20 cellular contexts compared by ENCODE assay signal in genomic region chr3:190272747-190273146, GRCh38. TPM values are rescaled to one million over a fixed set of nuclear protein-coding genes. Genes with fewer than 3 reads are reported as not detected.
DNase-seq lines count a peak whose midpoint lies in the region; ATAC-seq, FAIRE-seq and TF ChIP-seq lines count a peak whose summit lies in the region.
"Had no signal": no experiment of that assay in that cellular context is flagged by ENCODE, and none has a peak within 500 bp of the region (broad histone marks: within the 10 kb centered on the region; RNA-seq: fewer than 3 reads in every experiment).

No MANE protein-coding gene starts in this region.

- dilution Hi-C loops in endothelial cell of umbilical vein (cut with MboI; ENCODE audit: extremely low pct_ligation_motif_present, low sequenced_read_pairs) = no loop called here

- intact Hi-C loops in colonic mucosa (cut with DNase I) = no loop called here
- intact Hi-C loops in endothelial cell of umbilical vein (cut with micrococcal nuclease) = no loop called here

- H3K27me3 ChIP-seq in colonic mucosa = no peaks in the 10 kb centered on the region
- peaks cover 0 to 2% of the 10 kb centered on the region in 2 experiments for H3K27me3 ChIP-seq in endothelial cell of umbilical vein (ENCODE audit: control insufficient read depth in 2 of 2, insufficient read depth in 2 of 2, low read length in 2 of 2)
- H3K27me3 ChIP-seq in foreskin keratinocyte = no peaks in the 10 kb centered on the region

- H3K4me3 ChIP-seq in colonic mucosa = no peak overlapping the region
- H3K4me3 ChIP-seq in endothelial cell of umbilical vein (replicated peaks in 1 of 3; ENCODE audit: insufficient read depth in 1 of 3, low read depth in 1 of 3, low read length in 3 of 3) = no peak overlapping the region
- H3K4me3 ChIP-seq: A549 had no signal

- POLR2A ChIA-PET in endothelial cell of umbilical vein (lab: Charles Lee) = no interaction called here

- H3K9me1 ChIP-seq in endothelial cell of umbilical vein (replicated peaks; ENCODE audit: control insufficient read depth, extremely low read depth, insufficient read depth, low read length) = no peaks in the 10 kb centered on the region

- no peak overlapping the region for H3K27ac ChIP-seq in colonic mucosa
- no peak overlapping the region for H3K27ac ChIP-seq in endothelial cell of umbilical vein (ENCODE audit: insufficient read depth, low read depth, low read length)
- H3K27ac ChIP-seq in foreskin keratinocyte = no peak overlapping the region
- no peak overlapping the region for H3K27ac ChIP-seq in substantia nigra (ENCODE audit: low read depth, low read length, poor library complexity, severe bottlenecking)
- H3K27ac ChIP-seq: 22Rv1, A549 had no signal

- no TSS peak for BruUV-seq in endothelial cell of umbilical vein (replicated peaks; lab: Mats Ljungman, UMichigan)

- no peak for ATAC-seq in foreskin keratinocyte
- ATAC-seq: A549, HCT116 had no signal

- H2AFZ ChIP-seq in endothelial cell of umbilical vein (ENCODE audit: low read depth, low read length) = no peak overlapping the region

- no peak overlapping the region for H3K4me2 ChIP-seq in endothelial cell of umbilical vein (ENCODE audit: insufficient read depth, low read length)
- H3K4me2 ChIP-seq: A549 had no signal

- H3K9ac ChIP-seq in colonic mucosa (ENCODE audit: low read depth in 2 of 2, low read length in 2 of 2) (no peak overlapping the region), endothelial cell of umbilical vein (replicated peaks; ENCODE audit: extremely low read depth, insufficient read depth, low read length) (no peak overlapping the region)

- H3K4me1 ChIP-seq in colonic mucosa (no peaks in the 10 kb centered on the region), endothelial cell of umbilical vein (ENCODE audit: control insufficient read depth, extremely low read depth, insufficient read depth, low read length) (no peaks in the 10 kb centered on the region), foreskin keratinocyte (no peaks in the 10 kb centered on the region)
- H3K4me1 ChIP-seq: A549 had no signal

- CTCF ChIA-PET in endothelial cell of umbilical vein (lab: Charles Lee) = interaction anchor here (1.2 kb wide), 1 partner anchor 312 kb away, joined by 3 read pairs; no protein-coding TSS in a partner anchor

- H3K79me2 ChIP-seq in endothelial cell of umbilical vein (ENCODE audit: control insufficient read depth, insufficient read depth, low read length) = no peaks in the 10 kb centered on the region

- H4K20me1 ChIP-seq in endothelial cell of umbilical vein (replicated peaks; ENCODE audit: control insufficient read depth, extremely low read depth, insufficient read depth, low read length) = no peaks in the 10 kb centered on the region

- H3K36me3 ChIP-seq in colonic mucosa = no peaks in the 10 kb centered on the region
- no peaks in the 10 kb centered on the region for H3K36me3 ChIP-seq in endothelial cell of umbilical vein (ENCODE audit: control insufficient read depth in 2 of 2, extremely low read depth in 1 of 2, insufficient read depth in 2 of 2, low read length in 2 of 2)

- no peak for TF ChIP-seq POLR2A in endothelial cell of umbilical vein (IDR thresholded peaks at IDR 0.05; ENCODE audit: low read depth, low read length)

- FAIRE-seq in endothelial cell of umbilical vein (lab: Jason Lieb, UNC) = no peak
- FAIRE-seq: A549, D721Med had no signal

- TF ChIP-seq CTCF in colonic mucosa (IDR thresholded peaks at IDR 0.05) = no peak
- TF ChIP-seq CTCF in endothelial cell of umbilical vein (IDR thresholded peaks at IDR 0.05; ENCODE audit: extremely low read depth in 1 of 2, insufficient read depth in 1 of 2, low read depth in 1 of 2, low read length in 2 of 2) = no peak
- no peak for TF ChIP-seq CTCF in foreskin keratinocyte (conservative IDR thresholded peaks at IDR 0.05)

- DNase-seq in DMS53 (lab: John Stamatoyannopoulos, UW) (peak; percentile 1), DMS53 treated with DMSO at 0.1 percent for 48 hours (lab: John Stamatoyannopoulos, UW; ENCODE audit: unreplicated experiment) (no peak), colonic mucosa (peak; percentile 32), endothelial cell of umbilical vein (ENCODE audit: low read depth, low spot score) (no peak), lung microvascular endothelial cell (ENCODE audit: low read depth in 2 of 2) (peak; percentile 31 to 68), foreskin keratinocyte (no peak), substantia nigra (lab: John Stamatoyannopoulos, UW) (no peak)
- no peak for DNase-seq in stimulated activated CD4-positive, alpha-beta T cell treated with anti-CD3 and anti-CD28 coated beads, Interleukin-4, amount 100 ng/mL, for 4 hours
- DNase-seq: AML-193; Caco-2; CD4-positive, alpha-beta T cell; DMS79 treated with DMSO at 0.1 percent for 48 hours; GF-D8; GOT3; H7; HFFc6 had no signal

- H3K9me3 ChIP-seq in colonic mucosa (no peaks in the 10 kb centered on the region), endothelial cell of umbilical vein (replicated peaks; ENCODE audit: control insufficient read depth, insufficient read depth, low read length) (no peaks in the 10 kb centered on the region)
- H3K9me3 ChIP-seq: A549, Caco-2 had no signal

TF ChIP-seq in endothelial cell of umbilical vein, 7 proteins besides CTCF, POLR2A, EP300 and RAD21:
- TF ChIP-seq GATA2 (IDR thresholded peaks at IDR 0.05; ENCODE audit: insufficient read depth, insufficient read length, low read depth, low read length) (peak; percentile 51), POLR2AphosphoS5 (IDR thresholded peaks at IDR 0.05; ENCODE audit: insufficient read depth, low read depth, low read length) (no peak), EZH2 (IDR thresholded peaks at IDR 0.05; ENCODE audit: borderline replicate concordance, low read depth, low read length, severe bottlenecking) (no peak), FOS (IDR thresholded peaks at IDR 0.05; ENCODE audit: borderline replicate concordance, insufficient read depth, low read length) (no peak)
TF ChIP-seq in endothelial cell of umbilical vein: peak in this region for 1.

RNA-seq across cellular contexts. Expression of gene CLDN1, which starts 49.5 kb away (rescaled TPM):
- 1 to 10 TPM; 2.2 to 2.4 TPM for total RNA-seq in colonic mucosa
- total RNA-seq in endothelial cell of umbilical vein = 0.27 and 0.32 TPM in 2 replicates
- 0.16 and 0.32 TPM in 2 replicates for polyA plus RNA-seq in endothelial cell of umbilical vein
- polyA plus RNA-seq in endothelial cell of umbilical vein (2011; cell fraction: cytosol; rRNA removed) = 0.38 and 0.39 TPM in 2 replicates
- 0.43 and 0.50 TPM in 2 replicates for polyA plus RNA-seq in endothelial cell of umbilical vein (2011; cell fraction: nucleus; rRNA removed)
- polyA plus RNA-seq in endothelial cell of umbilical vein (2012) = 0.90 and 1.1 TPM in 2 replicates
- 0.45 and 0.87 TPM in 2 replicates for polyA minus RNA-seq in endothelial cell of umbilical vein
- 8.9 TPM for polyA minus RNA-seq in endothelial cell of umbilical vein (2011; cell fraction: cytosol; rRNA and poly(A)+ RNA removed)
- polyA minus RNA-seq in endothelial cell of umbilical vein (2011; cell fraction: nucleus; rRNA and poly(A)+ RNA removed) = 0.34 and 0.82 TPM in 2 replicates
- 0.20 and 0.44 TPM in 2 replicates for total RNA-seq in lung microvascular endothelial cell
- 1.9 and 5.4 TPM in 2 replicates for total RNA-seq in foreskin keratinocyte
- polyA plus RNA-seq in foreskin keratinocyte = 0.99 and 3.0 TPM in 2 replicates

Comparison
In these comparisons a context has a peak if more than half of its experiments do, and no peak if none do; other contexts are left out.
1. DNase-seq: peak in DMS53 (single experiment), colonic mucosa (single experiment) and lung microvascular endothelial cell (2 of 2); none in DMS53 treated with DMSO at 0.1 percent for 48 hours (single experiment), endothelial cell of umbilical vein (single experiment), foreskin keratinocyte (0 of 2), stimulated activated CD4-positive, alpha-beta T cell treated with anti-CD3 and anti-CD28 coated beads, Interleukin-4, amount 100 ng/mL, for 4 hours (0 of 2) and substantia nigra (0 of 49).